In the genomic region with DNA sequence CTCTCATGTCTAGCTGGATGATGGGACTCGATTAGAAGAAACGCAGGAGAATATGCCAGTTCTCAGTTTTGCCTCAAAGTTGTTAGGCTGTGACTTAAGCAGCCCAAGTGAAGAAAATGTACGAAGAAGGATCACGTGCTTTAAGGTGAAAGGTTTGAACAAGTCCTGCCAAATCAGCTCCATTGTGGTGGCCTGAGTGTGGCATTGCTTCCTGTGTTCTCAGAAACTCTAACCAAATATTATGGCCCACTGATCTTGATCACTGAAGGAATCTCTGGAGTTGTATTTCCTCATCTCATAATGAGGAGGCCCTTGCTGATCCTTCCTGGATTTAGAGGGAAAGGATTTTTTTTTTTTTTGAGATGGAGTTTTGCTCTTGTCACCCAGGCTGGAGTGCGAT, we compare ENCODE assay signal across 16 cellular contexts. TPM values are rescaled to one million over a fixed set of nuclear protein-coding genes. Genes with fewer than 3 reads are reported as not detected.
A peak's percentile ranks its signal among the peaks of the same experiment; 100 is the strongest.
DNase-seq lines count a peak whose midpoint lies in the region; ATAC-seq and TF ChIP-seq lines count a peak whose summit lies in the region.
"Had no signal": no experiment of that assay in that cellular context is flagged by ENCODE, and none has a peak within 500 bp of the region (broad histone marks: within the 10 kb centered on the region; RNA-seq: fewer than 3 reads in every experiment).

No MANE protein-coding gene starts in this region.

- H3K4me1 Mint-ChIP-seq in activated T-cell treated with anti-CD3 and anti-CD28 coated beads, Interleukin-2, amount 50 U/mL, for 24 hours (ENCODE audit: low read depth) = peaks cover 68% of the 10 kb centered on the region
- H3K4me1 Mint-ChIP-seq in activated CD4-positive, alpha-beta memory T cell treated with anti-CD3 and anti-CD28 coated beads for 36 hours (ENCODE audit: low read depth) = peaks cover 56% of the 10 kb centered on the region
- H3K4me1 Mint-ChIP-seq in central memory CD8-positive, alpha-beta T cell = peaks cover 66% of the 10 kb centered on the region

- POLR2A ChIA-PET in activated CD4-positive, alpha-beta memory T cell treated with anti-CD3 and anti-CD28 coated beads for 36 hours (lab: Charles Lee) = interaction anchor here (1.0 to 1.1 kb wide), 2 partner anchors 11 to 45 kb away, joined by 3 read pairs; no protein-coding TSS in a partner anchor

- H3K9me3 Mint-ChIP-seq in activated T-cell treated with anti-CD3 and anti-CD28 coated beads, Interleukin-2, amount 50 U/mL, for 24 hours = no peaks in the 10 kb centered on the region
- H3K9me3 Mint-ChIP-seq in activated CD4-positive, alpha-beta memory T cell treated with anti-CD3 and anti-CD28 coated beads for 36 hours = no peaks in the 10 kb centered on the region
- no peaks in the 10 kb centered on the region for H3K9me3 Mint-ChIP-seq in central memory CD8-positive, alpha-beta T cell

- ATAC-seq in central memory CD8-positive, alpha-beta T cell (replicated peaks; ENCODE audit: extremely low read depth, poor library complexity, severe bottlenecking) = no peak
- no peak for ATAC-seq in upper lobe of left lung (ENCODE audit: low FRiP score in 2 of 2)
- ATAC-seq: left ventricle myocardium superior, psoas muscle had no signal

- peaks cover 11 to 88% (median 46%) of the 10 kb centered on the region in 4 donors for H3K36me3 ChIP-seq in upper lobe of left lung

- TF ChIP-seq POLR2A in upper lobe of left lung (IDR thresholded peaks at IDR 0.05) = no peak

- no peak for TF ChIP-seq CTCF in upper lobe of left lung (IDR thresholded peaks at IDR 0.05)

- peaks cover 99% of the 10 kb centered on the region for H3K36me3 Mint-ChIP-seq in activated T-cell treated with anti-CD3 and anti-CD28 coated beads, Interleukin-2, amount 50 U/mL, for 24 hours (ENCODE audit: low read depth)
- H3K36me3 Mint-ChIP-seq in activated CD4-positive, alpha-beta memory T cell treated with anti-CD3 and anti-CD28 coated beads for 36 hours = peaks cover 85% of the 10 kb centered on the region
- peaks cover 37% of the 10 kb centered on the region for H3K36me3 Mint-ChIP-seq in central memory CD8-positive, alpha-beta T cell (ENCODE audit: insufficient read depth)

- H3K4me1 ChIP-seq in upper lobe of left lung = peaks cover 0 to 5% (median 0%) of the 10 kb centered on the region in 4 donors

- intact Hi-C loops in activated CD4-positive, alpha-beta memory T cell treated with anti-CD3 and anti-CD28 coated beads for 36 hours (cut with micrococcal nuclease) = loop anchor here (5.0 kb wide), 1 partner anchor 294 kb away; no protein-coding TSS in a partner anchor

- no peak for DNase-seq in activated T-cell treated with anti-CD3 and anti-CD28 coated beads, Interleukin-2, amount 50 U/mL, for 24 hours
- no peak for DNase-seq in activated T-cell treated with anti-CD3 and anti-CD28 coated beads, Interleukin-2, amount 50 U/mL, for 1 hour
- DNase-seq in activated CD4-positive, alpha-beta memory T cell treated with anti-CD3 and anti-CD28 coated beads for 36 hours = peak; percentile 22
- DNase-seq in central memory CD8-positive, alpha-beta T cell (ENCODE audit: low spot score in 2 of 2) = no peak
- peak; percentile 23 for DNase-seq in stimulated activated CD8-positive, alpha-beta memory T cell treated with anti-CD3 and anti-CD28 coated beads, Interleukin-4, amount 100 ng/mL, for 48 hours
- DNase-seq in upper lobe of left lung = no peak
- DNase-seq in NCI-H2171 (lab: John Stamatoyannopoulos, UW) = no peak
- no peak for DNase-seq in stimulated activated naive CD4-positive, alpha-beta T cell treated with Interleukin-2 at 50 U/mL for 16 hours (lab: John Stamatoyannopoulos, UW)
- DNase-seq: HCEC 1CT, Kasumi-1, left ventricle myocardium superior, NCI-H1417 treated with DMSO at 0.1 percent for 48 hours, NCI-H2227 treated with DMSO at 0.1 percent for 48 hours, psoas muscle, stomach had no signal

- no peaks in the 10 kb centered on the region for H3K9me3 ChIP-seq in upper lobe of left lung
- H3K9me3 ChIP-seq: psoas muscle, stomach, vagina had no signal

- CTCF ChIA-PET in activated CD4-positive, alpha-beta memory T cell treated with anti-CD3 and anti-CD28 coated beads for 36 hours (lab: Charles Lee) = interaction anchor here (0.6 to 5.3 kb wide), 7 partner anchors 8 to 295 kb away, joined by 3 to 33 read pairs (median 4); no protein-coding TSS in a partner anchor

- no peaks in the 10 kb centered on the region for H3K27me3 ChIP-seq in upper lobe of left lung
- H3K27me3 ChIP-seq: stomach, vagina had no signal

- no peak overlapping the region for H3K4me3 Mint-ChIP-seq in activated T-cell treated with anti-CD3 and anti-CD28 coated beads, Interleukin-2, amount 50 U/mL, for 24 hours
- H3K4me3 Mint-ChIP-seq in activated CD4-positive, alpha-beta memory T cell treated with anti-CD3 and anti-CD28 coated beads for 36 hours = no peak overlapping the region
- no peak overlapping the region for H3K4me3 Mint-ChIP-seq in central memory CD8-positive, alpha-beta T cell

- WGBS in upper lobe of left lung, 2 donors = 89 to 95% methylated on average over 5 of the region's 5 CpGs

- H3K27ac ChIP-seq in upper lobe of left lung = no peak overlapping the region
- H3K27ac ChIP-seq: stomach had no signal

- H3K27ac Mint-ChIP-seq in activated T-cell treated with anti-CD3 and anti-CD28 coated beads, Interleukin-2, amount 50 U/mL, for 24 hours = peak overlapping the region; percentile 95
- peak overlapping the region; percentile 84 for H3K27ac Mint-ChIP-seq in activated CD4-positive, alpha-beta memory T cell treated with anti-CD3 and anti-CD28 coated beads for 36 hours
- H3K27ac Mint-ChIP-seq in central memory CD8-positive, alpha-beta T cell (ENCODE audit: low read depth) = peak overlapping the region; percentile 55

- no peaks in the 10 kb centered on the region for H3K27me3 Mint-ChIP-seq in activated T-cell treated with anti-CD3 and anti-CD28 coated beads, Interleukin-2, amount 50 U/mL, for 24 hours
- no peaks in the 10 kb centered on the region for H3K27me3 Mint-ChIP-seq in activated CD4-positive, alpha-beta memory T cell treated with anti-CD3 and anti-CD28 coated beads for 36 hours
- H3K27me3 Mint-ChIP-seq in central memory CD8-positive, alpha-beta T cell = no peaks in the 10 kb centered on the region

- H3K4me3 ChIP-seq in upper lobe of left lung = no peak overlapping the region
- H3K4me3 ChIP-seq: psoas muscle, stomach, vagina had no signal

- no peak for TF ChIP-seq EP300 in upper lobe of left lung (IDR thresholded peaks at IDR 0.05)

RNA-seq across cellular contexts. Expression of a gene that starts 44.0 kb away (rescaled TPM):
- 10 to 100 TPM; 53.3 to 53.6 TPM for total RNA-seq in activated CD4-positive, alpha-beta memory T cell treated with anti-CD3 and anti-CD28 coated beads for 36 hours
- total RNA-seq in upper lobe of left lung = 10 to 100 TPM; 31.0 to 81.1 (median 38.3) TPM

Comparison
In these comparisons a context has a peak if more than half of its experiments do, and no peak if none do; other contexts are left out.
1. DNase-seq: peak in activated CD4-positive, alpha-beta memory T cell treated with anti-CD3 and anti-CD28 coated beads for 36 hours (single experiment) and stimulated activated CD8-positive, alpha-beta memory T cell treated with anti-CD3 and anti-CD28 coated beads, Interleukin-4, amount 100 ng/mL, for 48 hours (single experiment); none in activated T-cell treated with anti-CD3 and anti-CD28 coated beads, Interleukin-2, amount 50 U/mL, for 24 hours (single experiment), activated T-cell treated with anti-CD3 and anti-CD28 coated beads, Interleukin-2, amount 50 U/mL, for 1 hour (single experiment), central memory CD8-positive, alpha-beta T cell (0 of 2), upper lobe of left lung (0 of 2), NCI-H2171 (single experiment) and stimulated activated naive CD4-positive, alpha-beta T cell treated with Interleukin-2 at 50 U/mL for 16 hours (single experiment).
2. Peak in every context shown above with its lines, with median percentiles within 50 percentile points of each other: H3K27ac Mint-ChIP-seq.